In genomic region chr2:102418421-102418961, GRCh38 we compare ENCODE assay signal across 9 cellular contexts. TPM values are rescaled to one million over a fixed set of nuclear protein-coding genes. Genes with fewer than 3 reads are reported as not detected.
A peak's percentile ranks its signal among the peaks of the same experiment; 100 is the strongest.
DNase-seq lines count a peak whose midpoint lies in the region; ATAC-seq and TF ChIP-seq lines count a peak whose summit lies in the region.
"Had no signal": no experiment of that assay in that cellular context is flagged by ENCODE, and none has a peak within 500 bp of the region (broad histone marks: within the 10 kb centered on the region; RNA-seq: fewer than 3 reads in every experiment).

No MANE protein-coding gene starts in this region.

- H3K27ac ChIP-seq in thyroid gland = no peak overlapping the region

- no peaks in the 10 kb centered on the region for H3K4me1 ChIP-seq in thyroid gland

- 66 to 73% methylated on average over 2 of the region's 2 CpGs for WGBS in thyroid gland, 2 donors

- H3K4me3 ChIP-seq in thyroid gland (replicated peaks in 1 of 3) = no peak overlapping the region

- no peaks in the 10 kb centered on the region for H3K9me3 ChIP-seq in thyroid gland

- ATAC-seq in GM18519 (IDR thresholded peaks at IDR 0.05; ENCODE audit: low FRiP score, unreplicated experiment) (peak; percentile 77), HG02642 (IDR thresholded peaks at IDR 0.05; ENCODE audit: poor library complexity, unreplicated experiment) (peak; percentile 67)

- intact Hi-C loops in thyroid gland (cut with DNase I) = no loop called here

- H3K36me3 ChIP-seq in thyroid gland = no peaks in the 10 kb centered on the region

- H3K27me3 ChIP-seq in thyroid gland = no peaks in the 10 kb centered on the region

- no peak for TF ChIP-seq CTCF in thyroid gland (IDR thresholded peaks at IDR 0.05)

- DNase-seq in MV-4-11 (lab: John Stamatoyannopoulos, UW) (peak; percentile 88), iris pigment epithelial cell (ENCODE audit: low read depth) (peak; percentile 74), NCI-H1417 (lab: John Stamatoyannopoulos, UW) (no peak), mesenteric fat pad (ENCODE audit: low spot score) (no peak), thyroid gland (no peak)
- DNase-seq in stimulated activated CD4-positive, alpha-beta T cell treated with anti-CD3 and anti-CD28 coated beads, Interleukin-4, amount 100 ng/mL, for 4 hours = no peak
- DNase-seq: activated CD8-positive, alpha-beta memory T cell treated with anti-CD3 and anti-CD28 coated beads, Interleukin-2, amount 50 U/mL, for 48 hours had no signal

- no peak for TF ChIP-seq POLR2A in thyroid gland (IDR thresholded peaks at IDR 0.05)

RNA-seq across cellular contexts. Expression of gene IL18RAP, which starts 4.5 kb away (rescaled TPM):
- 13.8 TPM for total RNA-seq in mesenteric fat pad
- total RNA-seq in thyroid gland = 1 to 10 TPM; 1.6 to 3.1 (median 2.8) TPM

RNA-seq across cellular contexts. Expression of gene SLC9A4, which starts 54.5 kb away (rescaled TPM):
- not detected for total RNA-seq in mesenteric fat pad
- total RNA-seq in thyroid gland = not detected

Comparison
In these comparisons a context has a peak if more than half of its experiments do, and no peak if none do; other contexts are left out.
1. DNase-seq: peak in MV-4-11 (single experiment) and iris pigment epithelial cell (single experiment); none in NCI-H1417 (0 of 3), mesenteric fat pad (single experiment), stimulated activated CD4-positive, alpha-beta T cell treated with anti-CD3 and anti-CD28 coated beads, Interleukin-4, amount 100 ng/mL, for 4 hours (0 of 2) and thyroid gland (0 of 2).